Comparison of ENCODE assay signal across 9 cellular contexts in genomic region chr3:119600732-119601131, GRCh38. TPM values are rescaled to one million over a fixed set of nuclear protein-coding genes. Genes with fewer than 3 reads are reported as not detected.
A peak's percentile ranks its signal among the peaks of the same experiment; 100 is the strongest.
DNase-seq lines count a peak whose midpoint lies in the region; ATAC-seq, FAIRE-seq and TF ChIP-seq lines count a peak whose summit lies in the region.
"Had no signal": no experiment of that assay in that cellular context is flagged by ENCODE, and none has a peak within 500 bp of the region (broad histone marks: within the 10 kb centered on the region; RNA-seq: fewer than 3 reads in every experiment).

No MANE protein-coding gene starts in this region.

- no peaks in the 10 kb centered on the region for H3K79me2 ChIP-seq in HepG2 (ENCODE audit: insufficient read depth, low read length)

- H3K9me3 ChIP-seq in HepG2 (ENCODE audit: low read length) (no peaks in the 10 kb centered on the region), stomach (no peaks in the 10 kb centered on the region)

- in situ Hi-C loops in GM13976 (cut with MboI; ENCODE audit: low sequenced_read_pairs, unreplicated experiment): no loop called here
- in situ Hi-C loops in HepG2 (cut with HindIII; ENCODE audit: extremely low pct_ligation_motif_present, low pct_unique_long_range_greater_than_20kb): no loop called here

- DNase-seq in GM13976 (ENCODE audit: low spot score) (peak; percentile 63), HepG2 (ENCODE audit: low spot score) (no peak), NCI-H1092 (lab: John Stamatoyannopoulos, UW) (no peak), stomach (no peak), C1 segment of cervical spinal cord (lab: John Stamatoyannopoulos, UW) (no peak)

- CTCF ChIA-PET in HepG2 (lab: Yijun Ruan, JAX; ENCODE audit: low intra/inter-chr PET ratio, low total read pairs): no interaction called here

- H3K4me1 Mint-ChIP-seq in activated T-helper 17 cell treated with anti-CD3 and anti-CD28 coated beads, Interleukin-2, amount 50 U/mL, for 72 hours: peaks cover 22% of the 10 kb centered on the region

- no peak overlapping the region; a peak in 1 of 6 replicates for H3K4me3 ChIP-seq in HepG2 (replicated peaks in 1 of 3; ENCODE audit: insufficient read depth in 1 of 3, low read depth in 2 of 3, low read length in 3 of 3)
- no peak overlapping the region for H3K4me3 ChIP-seq in stomach

- TF ChIP-seq CTCF in GM13976 (IDR thresholded peaks at IDR 0.05; ENCODE audit: borderline replicate concordance, control extremely low read depth, extremely low read depth, insufficient read depth, missing control alignments) (peak; percentile 90), HepG2 (CRISPR knock-in tag; IDR thresholded peaks at IDR 0.05) (peak; percentile 72), stomach (IDR thresholded peaks at IDR 0.05) (peak in 1 of 7 experiments; percentile 7)

- H3K27ac ChIP-seq in HepG2 (ENCODE audit: extremely low read length, insufficient read depth, low read length) (no peak overlapping the region), stomach (no peak overlapping the region)

- no peak for TF ChIP-seq POLR2A in HepG2 (IDR thresholded peaks at IDR 0.05; ENCODE audit: insufficient read depth in 1 of 2, low read depth in 2 of 2, low read length in 2 of 2)
- TF ChIP-seq POLR2A in stomach (IDR thresholded peaks at IDR 0.05): no peak

- BruUV-seq in HepG2 (replicated peaks; lab: Mats Ljungman, UMichigan): no TSS peak

- TF ChIP-seq RAD21 in HepG2 (CRISPR knock-in tag; IDR thresholded peaks at IDR 0.05): peak; percentile 46; the same call in 1 of the 2 replicates

- TF ChIP-seq EP300 in HepG2 (IDR thresholded peaks at IDR 0.05; ENCODE audit: low read depth in 2 of 2, low read length in 2 of 2) (no peak), HepG2 (CRISPR knock-in tag; IDR thresholded peaks at IDR 0.05; ENCODE audit: borderline replicate concordance) (no peak), stomach (IDR thresholded peaks at IDR 0.05) (no peak)

- no peak overlapping the region for H3K9ac ChIP-seq in HepG2 (ENCODE audit: insufficient read depth, low read depth, low read length)

- no peaks in the 10 kb centered on the region for H3K9me3 Mint-ChIP-seq in activated T-helper 17 cell treated with anti-CD3 and anti-CD28 coated beads, Interleukin-2, amount 50 U/mL, for 72 hours

- H3K4me2 ChIP-seq in HepG2 (ENCODE audit: low read depth, low read length): no peak overlapping the region

- H3K36me3 ChIP-seq in HepG2 (replicated peaks in 1 of 2; ENCODE audit: control insufficient read depth in 1 of 2, insufficient read depth in 2 of 2, low read length in 2 of 2): no peaks in the 10 kb centered on the region
- H3K36me3 ChIP-seq in stomach: no peaks in the 10 kb centered on the region

- no peak overlapping the region for H2AFZ ChIP-seq in HepG2 (ENCODE audit: low read length)

- ATAC-seq in GM21360 (IDR thresholded peaks at IDR 0.05; ENCODE audit: unreplicated experiment) (peak; percentile 68), HG03457 (IDR thresholded peaks at IDR 0.05; ENCODE audit: unreplicated experiment) (peak; percentile 61), HepG2 (peak; percentile 93)
- ATAC-seq in activated T-helper 17 cell treated with anti-CD3 and anti-CD28 coated beads, Interleukin-2, amount 50 U/mL, for 72 hours (replicated peaks): peak; percentile 61

- H3K27ac Mint-ChIP-seq in activated T-helper 17 cell treated with anti-CD3 and anti-CD28 coated beads, Interleukin-2, amount 50 U/mL, for 72 hours: peak overlapping the region; percentile 81

- H3K36me3 Mint-ChIP-seq in activated T-helper 17 cell treated with anti-CD3 and anti-CD28 coated beads, Interleukin-2, amount 50 U/mL, for 72 hours (ENCODE audit: low read depth): no peaks in the 10 kb centered on the region

- FAIRE-seq in HepG2 (lab: Jason Lieb, UNC): no peak

- peak overlapping the region; percentile 45 for H3K4me3 Mint-ChIP-seq in activated T-helper 17 cell treated with anti-CD3 and anti-CD28 coated beads, Interleukin-2, amount 50 U/mL, for 72 hours

- H3K4me1 ChIP-seq in HepG2 (ENCODE audit: insufficient read depth, low read length) (peaks cover 20% of the 10 kb centered on the region; the same call in 1 of the 2 replicates), stomach (peaks cover 9 to 30% (median 16%) of the 10 kb centered on the region in 4 donors)

- H4K20me1 ChIP-seq in HepG2 (ENCODE audit: insufficient read depth, low read length): no peaks in the 10 kb centered on the region

- H3K27me3 ChIP-seq in HepG2 (ENCODE audit: control insufficient read depth in 1 of 2, insufficient read depth in 2 of 2, low read length in 2 of 2): no peaks in the 10 kb centered on the region; a peak in 1 of 5 replicates
- H3K27me3 ChIP-seq in stomach: no peaks in the 10 kb centered on the region

- POLR2A ChIA-PET in HepG2 (lab: Yijun Ruan, JAX): no interaction called here

- intact Hi-C loops in HepG2 (cut with micrococcal nuclease; ENCODE audit: unreplicated experiment): loop anchor here (1.0 kb wide), 1 partner anchor 81 kb away; no protein-coding TSS in a partner anchor
- intact Hi-C loops in stomach (cut with DNase I; ENCODE audit: low total_unique reads): no loop called here

- WGBS in HepG2 (ENCODE audit: low lambda C conversion rate): 0% methylated on average over 3 of the region's 5 CpGs
- 65 to 85% (median 74%) methylated on average over 5 of the region's 5 CpGs for WGBS in stomach, 5 donors

- peaks cover 3% of the 10 kb centered on the region for H3K27me3 Mint-ChIP-seq in activated T-helper 17 cell treated with anti-CD3 and anti-CD28 coated beads, Interleukin-2, amount 50 U/mL, for 72 hours

RNA-seq across cellular contexts. Expression of gene PLA1A, which starts 3.0 kb away (rescaled TPM):
- total RNA-seq in activated T-helper 17 cell treated with anti-CD3 and anti-CD28 coated beads, Interleukin-2, amount 50 U/mL, for 72 hours: under 1 TPM; 0.34 to 0.39 TPM
- 0.11 TPM in 1 of 2 replicates, not detected in the other for total RNA-seq in HepG2 (2016; rRNA removed; fragmentation: Illumina TruSeq; extraction: Trizol)
- total RNA-seq in HepG2 (2016; cell fraction: cytosol; rRNA removed; fragmentation: Illumina TruSeq; extraction: Trizol; ENCODE audit: low read depth): not detected in 2 replicates
- total RNA-seq in HepG2 (2016; cell fraction: insoluble cytoplasmic fraction; rRNA removed; fragmentation: Illumina TruSeq; extraction: Trizol): not detected in 2 replicates
- total RNA-seq in HepG2 (2016; cell fraction: membrane; rRNA removed; fragmentation: Illumina TruSeq; extraction: Trizol): not detected in 2 replicates
- total RNA-seq in HepG2 (2016; cell fraction: nucleus; rRNA removed; fragmentation: Illumina TruSeq; extraction: Trizol): not detected in 2 replicates
- polyA plus RNA-seq in HepG2 (2011; rRNA removed): 0.16 and 0.18 TPM in 2 replicates
- 0.14 and 0.15 TPM in 2 replicates for polyA plus RNA-seq in HepG2 (2011; cell fraction: cytosol; rRNA removed)
- 0.28 TPM in 1 of 2 replicates, not detected in the other for polyA plus RNA-seq in HepG2 (2011; cell fraction: nucleus; rRNA removed)
- 0.09 and 0.15 TPM in 2 replicates for polyA plus RNA-seq in HepG2 (2012)
- not detected in 2 replicates for polyA plus RNA-seq in HepG2 (2016; cell fraction: cytosol; fragmentation: Illumina TruSeq; extraction: Trizol; ENCODE audit: low read depth)
- polyA plus RNA-seq in HepG2 (2016; cell fraction: insoluble cytoplasmic fraction; fragmentation: Illumina TruSeq; extraction: Trizol; ENCODE audit: low read depth): not detected in 2 replicates
- polyA plus RNA-seq in HepG2 (2016; cell fraction: membrane; fragmentation: Illumina TruSeq; extraction: Trizol; ENCODE audit: low read depth): not detected in 2 replicates
- polyA plus RNA-seq in HepG2 (2016; cell fraction: nucleus; fragmentation: Illumina TruSeq; extraction: Trizol; ENCODE audit: insufficient read depth, low read depth): not detected in 2 replicates
- polyA minus RNA-seq in HepG2 (2011; rRNA and poly(A)+ RNA removed; ENCODE audit: low replicate concordance): 0.14 and 0.82 TPM in 2 replicates
- not detected in 2 replicates for polyA minus RNA-seq in HepG2 (2011; cell fraction: cytosol; rRNA and poly(A)+ RNA removed)
- not detected in 2 replicates for polyA minus RNA-seq in HepG2 (2011; cell fraction: nucleus; rRNA and poly(A)+ RNA removed)
- total RNA-seq in stomach: 10 to 100 TPM in 1 of 5 donors, 1 to 10 TPM in 2, not detected in 2; 3.1 to 16.9 (median 9.3) TPM
- 1 to 10 TPM; 1.1 to 3.5 (median 2.3) TPM for polyA plus RNA-seq in stomach

RNA-seq across cellular contexts. Expression of gene ADPRH, which starts 21.4 kb away (rescaled TPM):
- 10 to 100 TPM; 11.4 to 14.7 TPM for total RNA-seq in activated T-helper 17 cell treated with anti-CD3 and anti-CD28 coated beads, Interleukin-2, amount 50 U/mL, for 72 hours
- 0.15 TPM in 1 of 2 replicates, not detected in the other for total RNA-seq in HepG2 (2016; rRNA removed; fragmentation: Illumina TruSeq; extraction: Trizol)
- total RNA-seq in HepG2 (2016; cell fraction: cytosol; rRNA removed; fragmentation: Illumina TruSeq; extraction: Trizol; ENCODE audit: low read depth): not detected in 2 replicates
- total RNA-seq in HepG2 (2016; cell fraction: insoluble cytoplasmic fraction; rRNA removed; fragmentation: Illumina TruSeq; extraction: Trizol): 0.04 and 0.07 TPM in 2 replicates
- total RNA-seq in HepG2 (2016; cell fraction: membrane; rRNA removed; fragmentation: Illumina TruSeq; extraction: Trizol): not detected in 2 replicates
- 0.16 TPM in 1 of 2 replicates, not detected in the other for total RNA-seq in HepG2 (2016; cell fraction: nucleus; rRNA removed; fragmentation: Illumina TruSeq; extraction: Trizol)
- 0.01 and 0.07 TPM in 2 replicates for polyA plus RNA-seq in HepG2 (2011; rRNA removed)
- polyA plus RNA-seq in HepG2 (2011; cell fraction: cytosol; rRNA removed): 0.01 and 0.10 TPM in 2 replicates
- polyA plus RNA-seq in HepG2 (2011; cell fraction: nucleus; rRNA removed): 0.09 and 0.13 TPM in 2 replicates
- polyA plus RNA-seq in HepG2 (2012): 0.04 TPM in 1 of 2 replicates, not detected in the other
- polyA plus RNA-seq in HepG2 (2016; cell fraction: cytosol; fragmentation: Illumina TruSeq; extraction: Trizol; ENCODE audit: low read depth): not detected in 2 replicates
- 0.09 TPM in 1 of 2 replicates, not detected in the other for polyA plus RNA-seq in HepG2 (2016; cell fraction: insoluble cytoplasmic fraction; fragmentation: Illumina TruSeq; extraction: Trizol; ENCODE audit: low read depth)
- 0.03 TPM in 1 of 2 replicates, not detected in the other for polyA plus RNA-seq in HepG2 (2016; cell fraction: membrane; fragmentation: Illumina TruSeq; extraction: Trizol; ENCODE audit: low read depth)
- 0.18 TPM in 1 of 2 replicates, not detected in the other for polyA plus RNA-seq in HepG2 (2016; cell fraction: nucleus; fragmentation: Illumina TruSeq; extraction: Trizol; ENCODE audit: insufficient read depth, low read depth)
- not detected in 2 replicates for polyA minus RNA-seq in HepG2 (2011; rRNA and poly(A)+ RNA removed; ENCODE audit: low replicate concordance)
- polyA minus RNA-seq in HepG2 (2011; cell fraction: cytosol; rRNA and poly(A)+ RNA removed): not detected in 2 replicates
- not detected in 2 replicates for polyA minus RNA-seq in HepG2 (2011; cell fraction: nucleus; rRNA and poly(A)+ RNA removed)
- 10 to 100 TPM in 1 of 5 donors, 1 to 10 TPM in 2, under 1 TPM in 1, not detected in 1; 0.89 to 21.4 (median 2.8) TPM for total RNA-seq in stomach
- polyA plus RNA-seq in stomach: 1 to 10 TPM; 1.8 to 3.7 (median 2.5) TPM

RNA-seq across cellular contexts. Expression of gene CD80, which starts 41.3 kb away (rescaled TPM):
- total RNA-seq in activated T-helper 17 cell treated with anti-CD3 and anti-CD28 coated beads, Interleukin-2, amount 50 U/mL, for 72 hours: 10 to 100 TPM; 24.3 to 28.8 TPM
- total RNA-seq in HepG2 (2016; rRNA removed; fragmentation: Illumina TruSeq; extraction: Trizol) (not detected in 2 replicates), stomach (1 to 10 TPM in 2 of 5 donors, under 1 TPM in 2, not detected in 1; 0.14 to 9.9 (median 1.4) TPM)
- total RNA-seq in HepG2 (2016; cell fraction: cytosol; rRNA removed; fragmentation: Illumina TruSeq; extraction: Trizol; ENCODE audit: low read depth): not detected in 2 replicates
- total RNA-seq in HepG2 (2016; cell fraction: insoluble cytoplasmic fraction; rRNA removed; fragmentation: Illumina TruSeq; extraction: Trizol): not detected in 2 replicates
- total RNA-seq in HepG2 (2016; cell fraction: membrane; rRNA removed; fragmentation: Illumina TruSeq; extraction: Trizol): not detected in 2 replicates
- not detected in 2 replicates for total RNA-seq in HepG2 (2016; cell fraction: nucleus; rRNA removed; fragmentation: Illumina TruSeq; extraction: Trizol)
- polyA plus RNA-seq in HepG2 (2011; rRNA removed) (not detected in 2 replicates), stomach (under 1 TPM in 2 of 3 donors, not detected in 1; 0.19 to 0.25 TPM)
- not detected in 2 replicates for polyA plus RNA-seq in HepG2 (2011; cell fraction: cytosol; rRNA removed)
- polyA plus RNA-seq in HepG2 (2011; cell fraction: nucleus; rRNA removed): not detected in 2 replicates
- not detected in 2 replicates for polyA plus RNA-seq in HepG2 (2012)
- polyA plus RNA-seq in HepG2 (2016; cell fraction: cytosol; fragmentation: Illumina TruSeq; extraction: Trizol; ENCODE audit: low read depth): not detected in 2 replicates
- not detected in 2 replicates for polyA plus RNA-seq in HepG2 (2016; cell fraction: insoluble cytoplasmic fraction; fragmentation: Illumina TruSeq; extraction: Trizol; ENCODE audit: low read depth)
- not detected in 2 replicates for polyA plus RNA-seq in HepG2 (2016; cell fraction: membrane; fragmentation: Illumina TruSeq; extraction: Trizol; ENCODE audit: low read depth)
- polyA plus RNA-seq in HepG2 (2016; cell fraction: nucleus; fragmentation: Illumina TruSeq; extraction: Trizol; ENCODE audit: insufficient read depth, low read depth): not detected in 2 replicates
- not detected in 2 replicates for polyA minus RNA-seq in HepG2 (2011; rRNA and poly(A)+ RNA removed; ENCODE audit: low replicate concordance)
- polyA minus RNA-seq in HepG2 (2011; cell fraction: cytosol; rRNA and poly(A)+ RNA removed): not detected in 2 replicates
- not detected in 2 replicates for polyA minus RNA-seq in HepG2 (2011; cell fraction: nucleus; rRNA and poly(A)+ RNA removed)
- total RNA-seq: pulmonary artery endothelial cell had no signal

RNA-seq across cellular contexts. Expression of gene POPDC2, which starts 59.7 kb away (rescaled TPM):
- total RNA-seq in activated T-helper 17 cell treated with anti-CD3 and anti-CD28 coated beads, Interleukin-2, amount 50 U/mL, for 72 hours: 1 to 10 TPM; 4.0 to 4.7 TPM
- total RNA-seq in HepG2 (2016; rRNA removed; fragmentation: Illumina TruSeq; extraction: Trizol): 0.18 TPM in 1 of 2 replicates, not detected in the other
- total RNA-seq in HepG2 (2016; cell fraction: cytosol; rRNA removed; fragmentation: Illumina TruSeq; extraction: Trizol; ENCODE audit: low read depth): not detected in 2 replicates
- 0.10 and 0.32 TPM in 2 replicates for total RNA-seq in HepG2 (2016; cell fraction: insoluble cytoplasmic fraction; rRNA removed; fragmentation: Illumina TruSeq; extraction: Trizol)
- total RNA-seq in HepG2 (2016; cell fraction: membrane; rRNA removed; fragmentation: Illumina TruSeq; extraction: Trizol): 0.25 TPM in 1 of 2 replicates, not detected in the other
- total RNA-seq in HepG2 (2016; cell fraction: nucleus; rRNA removed; fragmentation: Illumina TruSeq; extraction: Trizol): 0.47 and 0.97 TPM in 2 replicates
- polyA plus RNA-seq in HepG2 (2011; rRNA removed): 0.55 and 0.58 TPM in 2 replicates
- polyA plus RNA-seq in HepG2 (2011; cell fraction: cytosol; rRNA removed): 0.13 and 0.26 TPM in 2 replicates
- 1.2 and 2.5 TPM in 2 replicates for polyA plus RNA-seq in HepG2 (2011; cell fraction: nucleus; rRNA removed)
- polyA plus RNA-seq in HepG2 (2012): 0.28 and 0.46 TPM in 2 replicates
- polyA plus RNA-seq in HepG2 (2016; cell fraction: cytosol; fragmentation: Illumina TruSeq; extraction: Trizol; ENCODE audit: low read depth): not detected in 2 replicates
- polyA plus RNA-seq in HepG2 (2016; cell fraction: insoluble cytoplasmic fraction; fragmentation: Illumina TruSeq; extraction: Trizol; ENCODE audit: low read depth): 0.13 and 0.19 TPM in 2 replicates
- not detected in 2 replicates for polyA plus RNA-seq in HepG2 (2016; cell fraction: membrane; fragmentation: Illumina TruSeq; extraction: Trizol; ENCODE audit: low read depth)
- 1.1 and 2.1 TPM in 2 replicates for polyA plus RNA-seq in HepG2 (2016; cell fraction: nucleus; fragmentation: Illumina TruSeq; extraction: Trizol; ENCODE audit: insufficient read depth, low read depth)
- 0.21 and 2.3 TPM in 2 replicates for polyA minus RNA-seq in HepG2 (2011; rRNA and poly(A)+ RNA removed; ENCODE audit: low replicate concordance)
- not detected in 2 replicates for polyA minus RNA-seq in HepG2 (2011; cell fraction: cytosol; rRNA and poly(A)+ RNA removed)
- 2.2 and 3.1 TPM in 2 replicates for polyA minus RNA-seq in HepG2 (2011; cell fraction: nucleus; rRNA and poly(A)+ RNA removed)
- 10 to 100 TPM in 1 of 5 donors, 1 to 10 TPM in 4; 8.5 to 10.7 (median 9.3) TPM for total RNA-seq in stomach
- polyA plus RNA-seq in stomach: 1 to 10 TPM; 1.4 to 5.6 (median 2.7) TPM
